In the genomic region with DNA sequence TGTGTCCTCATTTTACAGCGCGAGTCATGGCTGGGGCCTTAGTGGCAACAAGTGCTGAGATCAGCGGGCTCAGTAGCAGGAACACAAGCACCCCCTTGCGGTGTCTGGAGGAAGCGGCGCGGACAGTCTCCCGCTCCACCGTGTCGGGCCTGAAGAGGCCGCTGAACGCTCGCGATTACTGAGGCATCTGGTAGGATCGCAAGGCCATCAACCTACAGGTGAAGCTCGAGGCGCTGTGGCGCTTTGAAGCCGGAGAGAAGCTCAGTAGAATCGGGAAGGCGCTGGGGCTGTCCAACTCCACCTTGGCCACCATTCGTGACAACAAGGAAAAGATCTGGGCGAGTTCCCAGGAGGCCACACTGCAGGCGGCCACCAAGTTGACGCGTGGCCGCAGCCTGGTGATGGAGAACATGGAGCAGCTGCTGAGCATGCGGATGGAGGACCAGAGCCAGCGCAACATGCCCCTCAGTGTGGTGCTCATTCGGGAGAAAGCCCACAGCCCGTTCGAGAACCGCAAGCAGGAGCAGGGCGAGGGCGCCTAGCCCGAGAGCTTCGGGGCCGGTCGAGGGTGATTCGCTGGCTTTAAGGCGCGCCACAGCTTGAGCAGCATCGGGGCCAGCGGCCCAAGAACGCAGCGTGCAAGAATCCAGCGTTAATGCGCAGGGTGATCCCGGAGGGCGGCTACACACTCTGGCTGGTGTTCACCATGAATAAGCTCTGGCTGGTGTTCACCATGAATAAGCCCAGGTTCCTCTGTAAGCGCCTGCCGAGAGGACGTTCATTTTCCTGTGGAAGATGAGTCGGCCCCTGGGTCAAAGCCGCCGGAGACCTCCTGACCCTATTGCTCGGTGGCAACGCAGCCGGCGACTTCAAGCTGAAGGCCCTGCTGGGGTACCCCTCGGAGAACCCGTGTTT, we compare ENCODE assay signal across 8 cellular contexts. TPM values are rescaled to one million over a fixed set of nuclear protein-coding genes. Genes with fewer than 3 reads are reported as not detected.
DNase-seq lines count a peak whose midpoint lies in the region; ATAC-seq and TF ChIP-seq lines count a peak whose summit lies in the region.

No MANE protein-coding gene starts in this region.

- H3K27me3 ChIP-seq in CD8-positive, alpha-beta T cell (ENCODE audit: insufficient read depth, low read length), result no peaks in the 10 kb centered on the region
- no peaks in the 10 kb centered on the region for H3K27me3 ChIP-seq in colonic mucosa
- H3K27me3 ChIP-seq in lower lobe of right lung (ENCODE audit: low read depth), result no peaks in the 10 kb centered on the region

- H3K9me3 ChIP-seq in CD8-positive, alpha-beta T cell (ENCODE audit: low read length), result no peaks in the 10 kb centered on the region
- H3K9me3 ChIP-seq in colonic mucosa, result no peaks in the 10 kb centered on the region
- no peaks in the 10 kb centered on the region for H3K9me3 ChIP-seq in lower lobe of right lung

- H3K36me3 Mint-ChIP-seq in CD8-positive, alpha-beta T cell, result peaks cover 20% of the 10 kb centered on the region
- H3K36me3 Mint-ChIP-seq in HFFc6 (ENCODE audit: low read depth), result peaks cover 9% of the 10 kb centered on the region

- H3K36me3 ChIP-seq in CD8-positive, alpha-beta T cell (ENCODE audit: insufficient read depth, low read length), result no peaks in the 10 kb centered on the region
- H3K36me3 ChIP-seq in colonic mucosa (peaks cover 5% of the 10 kb centered on the region), lower lobe of right lung (peaks cover 33% of the 10 kb centered on the region)

- peaks cover 6% of the 10 kb centered on the region for H3K4me1 ChIP-seq in CD8-positive, alpha-beta T cell (ENCODE audit: insufficient read depth, low read length)
- H3K4me1 ChIP-seq in colonic mucosa (no peaks in the 10 kb centered on the region), lower lobe of right lung (peaks cover 13% of the 10 kb centered on the region)

- H3K9ac ChIP-seq in colonic mucosa (ENCODE audit: low read depth in 2 of 2, low read length in 2 of 2), result peak overlapping the region in 1 of 2 donors; percentile 30

- peak overlapping the region; percentile 82 for H3K27ac Mint-ChIP-seq in CD8-positive, alpha-beta T cell
- peak overlapping the region; percentile 66 for H3K27ac Mint-ChIP-seq in HFFc6

- no peak overlapping the region for H3K4me3 Mint-ChIP-seq in CD8-positive, alpha-beta T cell
- no peak overlapping the region for H3K4me3 Mint-ChIP-seq in HFFc6

- intact Hi-C loops in CD8-positive, alpha-beta T cell (cut with DNase I, micrococcal nuclease), result loop anchor here (1.0 kb wide), 3 partner anchors 8 to 67 kb away; partner anchors contain the start of gene MZF1 (in 1 of the 2)
- intact Hi-C loops in colonic mucosa (cut with DNase I), result no loop called here
- intact Hi-C loops in lower lobe of right lung (cut with DNase I), result no loop called here

- H3K9me3 Mint-ChIP-seq in CD8-positive, alpha-beta T cell, result no peaks in the 10 kb centered on the region
- no peaks in the 10 kb centered on the region for H3K9me3 Mint-ChIP-seq in HFFc6

- no peaks in the 10 kb centered on the region for H3K27me3 Mint-ChIP-seq in CD8-positive, alpha-beta T cell (ENCODE audit: low read depth)
- H3K27me3 Mint-ChIP-seq in HFFc6 (ENCODE audit: insufficient read depth), result no peaks in the 10 kb centered on the region; the same call in 1 of the 2 replicates

- peak; percentile 100 for ATAC-seq in CD8-positive, alpha-beta T cell
- ATAC-seq in activated CD4-positive, CD25-positive, alpha-beta regulatory T cell treated with anti-CD3 and anti-CD28 coated beads, Interleukin-2, amount 50 U/mL, for 24 hours, result peak; percentile 94 to 97
- ATAC-seq in lower lobe of right lung (peak; percentile 96 to 97), GM19328 (IDR thresholded peaks at IDR 0.05; ENCODE audit: unreplicated experiment) (no peak)

- CTCF ChIA-PET in CD8-positive, alpha-beta T cell (lab: Charles Lee), result interaction anchor here (0.6 to 5.4 kb wide), 12 partner anchors 10 to 104 kb away, joined by 3 to 72 read pairs (median 6); partner anchors contain the start of genes SLC27A5, UBE2M and ZBTB45

- POLR2A ChIA-PET in CD8-positive, alpha-beta T cell (lab: Charles Lee), result interaction anchor here (1.0 to 1.2 kb wide), 3 partner anchors 38 to 68 kb away, joined by 3 to 5 read pairs (median 4); partner anchors contain the start of genes TRIM28 and ZBTB45

- H3K4me3 ChIP-seq in CD8-positive, alpha-beta T cell (ENCODE audit: low read depth, low read length), result no peak overlapping the region
- H3K4me3 ChIP-seq in colonic mucosa, result no peak overlapping the region
- H3K4me3 ChIP-seq in lower lobe of right lung, result no peak overlapping the region

- peaks cover 11% of the 10 kb centered on the region for H3K4me1 Mint-ChIP-seq in CD8-positive, alpha-beta T cell (ENCODE audit: low read depth)
- H3K4me1 Mint-ChIP-seq in HFFc6 (ENCODE audit: low read depth), result peaks cover 37% of the 10 kb centered on the region

- TF ChIP-seq CTCF in CD8-positive, alpha-beta T cell (IDR thresholded peaks at IDR 0.05), result peak; percentile 88
- TF ChIP-seq CTCF in HFFc6 (IDR thresholded peaks at IDR 0.05) (peak; percentile 88), colonic mucosa (IDR thresholded peaks at IDR 0.05) (peak; percentile 65), lower lobe of right lung (IDR thresholded peaks at IDR 0.05) (peak; percentile 94)

- H3K27ac ChIP-seq in CD8-positive, alpha-beta T cell (ENCODE audit: low read depth, low read length), result no peak overlapping the region
- H3K27ac ChIP-seq in colonic mucosa (no peak overlapping the region), lower lobe of right lung (peak overlapping the region; percentile 70)

- DNase-seq in CD8-positive, alpha-beta T cell, result peak; percentile 81 to 93 (median 89)
- DNase-seq in HFFc6, result peak; percentile 78
- peak; percentile 84 for DNase-seq in colonic mucosa
- peak; percentile 92 for DNase-seq in lower lobe of right lung
- DNase-seq in stimulated activated CD4-positive, alpha-beta T cell treated with anti-CD3 and anti-CD28 coated beads, TNF-alpha, amount 100 ng/mL, for 48 hours (ENCODE audit: low read depth in 3 of 3), result peak; percentile 84 to 86 (median 86)
- no peak for DNase-seq in NCI-H446 (lab: John Stamatoyannopoulos, UW)

RNA-seq across cellular contexts. Expression of gene MZF1, which starts 8.3 kb away (rescaled TPM):
- total RNA-seq in CD8-positive, alpha-beta T cell, result 10 to 100 TPM; 14.1 to 15.0 TPM
- total RNA-seq in HFFc6 (2021; fragmentation: NEBNext Ultra II Directional; extraction: Animal tissue kit (Norgen Biotek cat#: 25700)), result 10 to 100 TPM in 3 of 6 experiments, 1 to 10 TPM in 3; 8.3 to 12.4 (median 9.3) TPM
- 10 to 100 TPM; 19.3 to 39.2 TPM for total RNA-seq in colonic mucosa
- 50.7 TPM for total RNA-seq in lower lobe of right lung

RNA-seq across cellular contexts. Expression of gene UBE2M, which starts 23.1 kb away (rescaled TPM):
- total RNA-seq in CD8-positive, alpha-beta T cell, result 10 to 100 TPM; 26.9 to 29.5 TPM
- total RNA-seq in HFFc6 (2021; fragmentation: NEBNext Ultra II Directional; extraction: Animal tissue kit (Norgen Biotek cat#: 25700)), result 100 to 1,000 TPM in 5 of 6 experiments, 10 to 100 TPM in 1; 91.5 to 114 (median 106) TPM
- total RNA-seq in colonic mucosa (10 to 100 TPM; 63.0 to 79.4 TPM), lower lobe of right lung (50.4 TPM)

RNA-seq across cellular contexts. Expression of gene CHMP2A, which starts 26.6 kb away (rescaled TPM):
- 10 to 100 TPM; 41.5 to 51.7 TPM for total RNA-seq in CD8-positive, alpha-beta T cell
- total RNA-seq in HFFc6 (2021; fragmentation: NEBNext Ultra II Directional; extraction: Animal tissue kit (Norgen Biotek cat#: 25700)), result 100 to 1,000 TPM; 100 to 126 (median 120) TPM
- total RNA-seq in colonic mucosa (100 to 1,000 TPM; 176 to 183 TPM), lower lobe of right lung (104 TPM)

RNA-seq across cellular contexts. Expression of gene TRIM28, which starts 37.6 kb away (rescaled TPM):
- total RNA-seq in CD8-positive, alpha-beta T cell, result 100 to 1,000 TPM; 525 to 549 TPM
- 100 to 1,000 TPM; 376 to 529 (median 445) TPM for total RNA-seq in HFFc6 (2021; fragmentation: NEBNext Ultra II Directional; extraction: Animal tissue kit (Norgen Biotek cat#: 25700))
- 100 to 1,000 TPM; 205 to 412 TPM for total RNA-seq in colonic mucosa
- 233 TPM for total RNA-seq in lower lobe of right lung

Comparison
In these comparisons a context has a peak if more than half of its experiments do, and no peak if none do; other contexts are left out.
1. DNase-seq: peak in CD8-positive, alpha-beta T cell (7 of 7), HFFc6 (single experiment), colonic mucosa (single experiment), lower lobe of right lung (single experiment) and stimulated activated CD4-positive, alpha-beta T cell treated with anti-CD3 and anti-CD28 coated beads, TNF-alpha, amount 100 ng/mL, for 48 hours (3 of 3); none in NCI-H446 (0 of 2).
2. intact Hi-C loops: an anchor here in CD8-positive, alpha-beta T cell (1.0 kb wide); none called in colonic mucosa and lower lobe of right lung.
3. Peak in every context shown above with its lines, with median percentiles within 50 percentile points of each other: CTCF ChIP-seq.